13 cellular contexts compared by ENCODE assay signal in the genomic region with DNA sequence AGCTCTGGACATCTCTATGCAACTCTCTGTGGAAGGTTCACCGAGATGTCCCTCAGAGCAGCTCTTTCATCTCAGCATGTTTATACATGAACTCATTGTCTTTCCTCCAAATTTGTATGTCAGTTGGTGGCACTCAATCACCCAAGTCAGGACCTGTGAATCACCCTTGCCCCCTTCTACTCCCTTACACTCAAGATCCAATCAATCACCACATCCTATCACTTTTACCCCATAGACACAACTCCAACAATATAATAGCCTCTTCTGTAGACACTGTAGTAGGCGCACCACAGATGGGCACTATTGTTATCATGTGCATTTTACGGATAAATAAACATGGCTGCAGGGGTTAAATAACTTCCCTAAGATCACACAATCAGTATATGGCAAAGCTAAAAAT.
"Had no signal": no experiment of that assay in that cellular context is flagged by ENCODE, and none has a peak within 500 bp of the region (broad histone marks: within the 10 kb centered on the region; RNA-seq: fewer than 3 reads in every experiment).

No MANE protein-coding gene starts in this region.

- H3K36me3 Mint-ChIP-seq: mesothelial cell of epicardium, type B pancreatic cell had no signal

- H3K27ac ChIP-seq: epithelial cell of prostate had no signal

- ATAC-seq: activated CD4-positive, CD25-positive, alpha-beta regulatory T cell treated with anti-CD3 and anti-CD28 coated beads, Interleukin-2, amount 50 U/mL, for 24 hours; effector memory CD8-positive, alpha-beta T cell; right cardiac atrium had no signal

- H3K27ac Mint-ChIP-seq: mesothelial cell of epicardium, progenitor cell of endocrine pancreas, type B pancreatic cell had no signal

- H3K4me3 ChIP-seq: coronary artery, smooth muscle cell had no signal

- DNase-seq: activated naive CD4-positive, alpha-beta T cell; central memory CD4-positive, alpha-beta T cell; effector memory CD8-positive, alpha-beta T cell; hippocampal formation; right cardiac atrium; SIG-M5 had no signal

- H3K9me3 Mint-ChIP-seq: effector memory CD8-positive, alpha-beta T cell had no signal

- H3K4me3 Mint-ChIP-seq: effector memory CD8-positive, alpha-beta T cell; mesothelial cell of epicardium; type B pancreatic cell had no signal

- H3K27me3 Mint-ChIP-seq: effector memory CD8-positive, alpha-beta T cell had no signal
